9 cellular contexts compared by ENCODE assay signal in the genomic region with DNA sequence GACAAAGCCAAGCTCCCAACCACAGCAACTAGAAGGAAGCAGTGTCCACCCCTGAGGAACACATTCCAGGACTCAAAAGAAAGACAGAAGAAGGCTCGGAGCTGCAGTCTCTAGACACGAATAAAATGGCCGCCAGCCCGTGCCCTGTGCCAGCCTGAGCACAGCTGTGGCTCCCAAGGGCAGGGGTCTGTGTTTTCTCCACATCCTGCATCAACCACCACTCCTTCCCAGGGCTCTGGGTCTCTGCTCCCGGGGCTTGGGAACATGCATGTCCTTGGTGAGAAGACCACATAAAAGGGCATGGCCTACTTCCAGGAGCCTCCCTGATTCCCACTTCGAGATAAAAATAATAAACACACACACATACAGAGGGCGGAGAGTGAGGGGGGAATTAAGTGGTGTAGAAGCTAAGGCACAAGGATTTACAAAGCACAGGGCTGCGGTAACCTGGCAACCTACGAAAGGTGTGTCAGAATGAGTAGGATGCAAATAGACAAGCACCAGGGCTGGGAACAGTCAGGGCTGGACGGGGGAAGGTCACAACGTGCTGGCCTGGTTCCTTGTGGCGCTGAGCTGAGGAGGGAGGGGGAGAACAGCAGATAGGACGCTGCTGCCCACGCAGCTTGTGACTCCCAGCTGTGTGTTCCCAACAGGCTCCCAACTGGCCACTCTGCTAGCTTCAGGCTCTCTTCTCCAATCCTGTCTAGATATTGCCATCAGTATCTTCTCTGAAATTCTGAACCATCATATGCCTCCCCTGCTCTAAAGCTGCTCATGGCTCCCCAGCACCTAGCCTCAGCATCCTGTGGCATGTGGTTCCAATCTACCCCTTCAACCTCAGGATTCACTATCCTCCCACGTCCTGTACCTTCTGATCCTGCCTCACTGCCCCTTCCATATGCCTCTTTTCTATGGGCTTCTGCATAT.
DNase-seq lines count a peak whose midpoint lies in the region; ATAC-seq, FAIRE-seq and TF ChIP-seq lines count a peak whose summit lies in the region.
"Had no signal": no experiment of that assay in that cellular context is flagged by ENCODE, and none has a peak within 500 bp of the region (broad histone marks: within the 10 kb centered on the region; RNA-seq: fewer than 3 reads in every experiment).

No MANE protein-coding gene starts in this region.

- no TSS peak for BruUV-seq in PC-3 (replicated peaks; lab: Mats Ljungman, UMichigan)

- FAIRE-seq in bronchial epithelial cell (lab: Jason Lieb, UNC), result no peak

- no peak overlapping the region for H2AFZ ChIP-seq in PC-3 (ENCODE audit: low read length)

- no peaks in the 10 kb centered on the region for H3K4me1 ChIP-seq in PC-3 (ENCODE audit: insufficient read depth, low read length)

- peak overlapping the region; percentile 6 for H3K4me3 Mint-ChIP-seq in stimulated activated effector memory CD8-positive, alpha-beta T cell treated with anti-CD3 and anti-CD28 coated beads, Interleukin-12 subunit alpha, Interleukin-12 subunit beta, amount 100 ng/mL, for 72 hours

- H3K4me1 Mint-ChIP-seq in stimulated activated effector memory CD8-positive, alpha-beta T cell treated with anti-CD3 and anti-CD28 coated beads, Interleukin-12 subunit alpha, Interleukin-12 subunit beta, amount 100 ng/mL, for 72 hours, result peaks cover 78% of the 10 kb centered on the region

- H3F3A ChIP-seq in PC-3 (ENCODE audit: low read length, unreplicated experiment), result no peaks in the 10 kb centered on the region

- H3K27ac Mint-ChIP-seq in stimulated activated effector memory CD8-positive, alpha-beta T cell treated with anti-CD3 and anti-CD28 coated beads, Interleukin-12 subunit alpha, Interleukin-12 subunit beta, amount 100 ng/mL, for 72 hours, result peak overlapping the region; percentile 86

- POLR2A ChIA-PET in PC-3 (lab: Charles Lee; ENCODE audit: unreplicated experiment), result no interaction called here

- H3K36me3 ChIP-seq in PC-3 (ENCODE audit: low read depth, low read length), result peaks cover 9% of the 10 kb centered on the region
- peaks cover 3% of the 10 kb centered on the region for H3K36me3 ChIP-seq in bronchial epithelial cell (ENCODE audit: control insufficient read depth, insufficient read depth, low read length)

- ATAC-seq in PC-3 (peak; percentile 37; the same call in 1 of the 2 replicates), left lobe of liver (peak; percentile 39), HG02798 (IDR thresholded peaks at IDR 0.05; ENCODE audit: poor library complexity, unreplicated experiment) (no peak)
- peak; percentile 34 for ATAC-seq in stimulated activated effector memory CD8-positive, alpha-beta T cell treated with anti-CD3 and anti-CD28 coated beads, Interleukin-12 subunit alpha, Interleukin-12 subunit beta, amount 100 ng/mL, for 72 hours

- no peak overlapping the region for H3K27ac ChIP-seq in PC-3 (ENCODE audit: low read length)

- CTCF ChIA-PET in PC-3 (lab: Charles Lee), result no interaction called here

- H3K9me2 ChIP-seq in PC-3 (replicated peaks; ENCODE audit: low read length), result no peaks in the 10 kb centered on the region

- peaks cover 5% of the 10 kb centered on the region for H3K36me3 Mint-ChIP-seq in stimulated activated effector memory CD8-positive, alpha-beta T cell treated with anti-CD3 and anti-CD28 coated beads, Interleukin-12 subunit alpha, Interleukin-12 subunit beta, amount 100 ng/mL, for 72 hours

- TF ChIP-seq CTCF in PC-3 (conservative IDR thresholded peaks at IDR 0.05; ENCODE audit: low read depth, low read length) (no peak), bronchial epithelial cell (IDR thresholded peaks at IDR 0.05; ENCODE audit: insufficient read depth, low read length, severe bottlenecking) (no peak)

- no peak for DNase-seq in PC-3
- DNase-seq in bronchial epithelial cell (ENCODE audit: low read depth), result peak; percentile 70
- DNase-seq in left lobe of liver (ENCODE audit: low spot score), result no peak
- DNase-seq in stimulated activated effector memory CD8-positive, alpha-beta T cell treated with anti-CD3 and anti-CD28 coated beads, Interleukin-12 subunit alpha, Interleukin-12 subunit beta, amount 100 ng/mL, for 72 hours (ENCODE audit: low spot score in 2 of 2), result no peak
- no peak for DNase-seq in 8988T
- DNase-seq in GM19238 (ENCODE audit: insufficient read length, low spot score), result no peak
- no peak for DNase-seq in epidermal melanocyte (ENCODE audit: insufficient read length, low spot score)
- DNase-seq: activated CD4-positive, alpha-beta T cell treated with anti-CD3 and anti-CD28 coated beads, Interleukin-2, amount 50 U/mL, for 48 hours had no signal

- H3K79me2 ChIP-seq in PC-3 (ENCODE audit: low read length), result peaks cover 69% of the 10 kb centered on the region

- no peaks in the 10 kb centered on the region for H3K9me3 ChIP-seq in PC-3 (ENCODE audit: low read length)

- H3K4me2 ChIP-seq in PC-3 (ENCODE audit: low read length), result no peak overlapping the region

- no peaks in the 10 kb centered on the region; the same call in 1 of the 2 replicates for H4K20me1 ChIP-seq in PC-3 (ENCODE audit: low read length)

- intact Hi-C loops in PC-3 (cut with micrococcal nuclease), result no loop called here

- no peak overlapping the region for H3K9ac ChIP-seq in PC-3 (ENCODE audit: low read length)

- H3K27me3 ChIP-seq in PC-3 (ENCODE audit: low read length) (no peaks in the 10 kb centered on the region), bronchial epithelial cell (ENCODE audit: control insufficient read depth, insufficient read depth, low read length) (no peaks in the 10 kb centered on the region)

- no peak overlapping the region for H3K4me3 ChIP-seq in PC-3 (ENCODE audit: low read length)
- H3K4me3 ChIP-seq in bronchial epithelial cell (ENCODE audit: low read depth, low read length), result no peak overlapping the region

- H3K9me3 Mint-ChIP-seq in stimulated activated effector memory CD8-positive, alpha-beta T cell treated with anti-CD3 and anti-CD28 coated beads, Interleukin-12 subunit alpha, Interleukin-12 subunit beta, amount 100 ng/mL, for 72 hours, result no peaks in the 10 kb centered on the region
